Comparison of ENCODE assay signal across 9 cellular contexts in genomic region chr10:122461367-122461728, GRCh38. TPM values are rescaled to one million over a fixed set of nuclear protein-coding genes. Genes with fewer than 3 reads are reported as not detected.
DNase-seq lines count a peak whose midpoint lies in the region; ATAC-seq and TF ChIP-seq lines count a peak whose summit lies in the region.
"Had no signal": no experiment of that assay in that cellular context is flagged by ENCODE, and none has a peak within 500 bp of the region (broad histone marks: within the 10 kb centered on the region; RNA-seq: fewer than 3 reads in every experiment).

TSS of gene HTRA1 (plus strand) at chr10:122461553. CDS start at chr10:122461653, 100 bp downstream.

- TF ChIP-seq CTCF in CD4-positive, alpha-beta T cell (IDR thresholded peaks at IDR 0.05): no peak
- TF ChIP-seq CTCF in chondrocyte (IDR thresholded peaks at IDR 0.05): no peak
- no peak for TF ChIP-seq CTCF in sigmoid colon (IDR thresholded peaks at IDR 0.05)

- no peaks in the 10 kb centered on the region for H3K36me3 Mint-ChIP-seq in CD4-positive, alpha-beta T cell (ENCODE audit: low read depth)
- H3K36me3 Mint-ChIP-seq in chondrocyte (ENCODE audit: low read depth): peaks cover 15% of the 10 kb centered on the region

- no peak for TF ChIP-seq EP300 in sigmoid colon (IDR thresholded peaks at IDR 0.05)

- H3K36me3 ChIP-seq in sigmoid colon: no peaks in the 10 kb centered on the region

- no peaks in the 10 kb centered on the region for H3K9me3 Mint-ChIP-seq in CD4-positive, alpha-beta T cell
- H3K9me3 Mint-ChIP-seq in chondrocyte (ENCODE audit: low read depth): no peaks in the 10 kb centered on the region

- no peak for TF ChIP-seq POLR2A in sigmoid colon (IDR thresholded peaks at IDR 0.05)

- CTCF ChIA-PET in CD4-positive, alpha-beta T cell (lab: Charles Lee): no interaction called here

- no peak for ATAC-seq in CD4-positive, alpha-beta T cell (ENCODE audit: poor library complexity)
- ATAC-seq in HG03432 (IDR thresholded peaks at IDR 0.05; ENCODE audit: unreplicated experiment) (no peak), GM18868 (IDR thresholded peaks at IDR 0.05; ENCODE audit: unreplicated experiment) (no peak)

- no peak within 1 kb of the TSS for H3K27ac ChIP-seq in CD4-positive, alpha-beta T cell (ENCODE audit: low read depth, low read length)
- H3K27ac ChIP-seq in sigmoid colon: peak within 1 kb of the TSS; percentile 84 to 93 (median 88)
- H3K27ac ChIP-seq: HL-60 had no signal

- H3K4me1 ChIP-seq in sigmoid colon: peaks cover 3 to 33% (median 24%) of the 10 kb centered on the region in 4 donors

- POLR2A ChIA-PET in CD4-positive, alpha-beta T cell (lab: Charles Lee): no interaction called here

- DNase-seq in CD4-positive, alpha-beta T cell: no peak
- DNase-seq in M059J (ENCODE audit: low read depth) (peak; percentile 71), chondrocyte (ENCODE audit: low spot score) (no peak), inferior parietal cortex (ENCODE audit: extremely low spot score) (peak; percentile 72), sigmoid colon (peak; percentile 92)
- no peak for DNase-seq in effector CD8-positive, alpha-beta T cell (lab: John Stamatoyannopoulos, UW)

- intact Hi-C loops in CD4-positive, alpha-beta T cell (cut with DNase I, micrococcal nuclease): no loop called here
- intact Hi-C loops in sigmoid colon (cut with DNase I): loop anchor here (5.0 kb wide), 1 partner anchor 106 kb away; no protein-coding TSS in a partner anchor

- peak within 1 kb of the TSS; percentile 65 to 83 (median 71) for H3K4me3 ChIP-seq in sigmoid colon

- H3K4me1 Mint-ChIP-seq in CD4-positive, alpha-beta T cell (ENCODE audit: low read depth): peaks cover 12% of the 10 kb centered on the region
- H3K4me1 Mint-ChIP-seq in chondrocyte (ENCODE audit: low read depth): peaks cover 58% of the 10 kb centered on the region

- peaks cover 67% of the 10 kb centered on the region for H3K27me3 ChIP-seq in CD4-positive, alpha-beta T cell (ENCODE audit: control insufficient read depth, insufficient read depth, low read length)
- H3K27me3 ChIP-seq in sigmoid colon: no peaks in the 10 kb centered on the region

- no peaks in the 10 kb centered on the region for H3K9me3 ChIP-seq in CD4-positive, alpha-beta T cell (ENCODE audit: control insufficient read depth, low read length)
- H3K9me3 ChIP-seq in sigmoid colon: no peaks in the 10 kb centered on the region

- peaks cover 80% of the 10 kb centered on the region for H3K27me3 Mint-ChIP-seq in CD4-positive, alpha-beta T cell
- no peaks in the 10 kb centered on the region for H3K27me3 Mint-ChIP-seq in chondrocyte (ENCODE audit: low read depth)

- H3K4me3 Mint-ChIP-seq in CD4-positive, alpha-beta T cell: peak within 1 kb of the TSS; percentile 85
- H3K4me3 Mint-ChIP-seq in chondrocyte (ENCODE audit: unreplicated experiment): peak within 1 kb of the TSS; percentile 95

- H3K27ac Mint-ChIP-seq in CD4-positive, alpha-beta T cell: no peak within 1 kb of the TSS
- H3K27ac Mint-ChIP-seq in chondrocyte (ENCODE audit: unreplicated experiment): peak within 1 kb of the TSS; percentile 89

- WGBS in sigmoid colon, 2 donors: 1 to 2% methylated on average over 56 of the region's 56 CpGs

RNA-seq across cellular contexts. Expression of gene HTRA1, which starts in this region (rescaled TPM):
- total RNA-seq in CD4-positive, alpha-beta T cell: not detected
- total RNA-seq in M059J (2014; rRNA removed; shearing (Covaris generic)): 85.5 and 89.7 TPM in 2 replicates
- total RNA-seq in chondrocyte: 1,260 to 1,504 TPM (median 1,485 TPM) in 3 replicates
- 100 to 1,000 TPM; 119 to 162 (median 127) TPM for total RNA-seq in sigmoid colon
- 10 to 100 TPM; 22.7 to 43.8 (median 36.0) TPM for polyA plus RNA-seq in sigmoid colon

Comparison
In these comparisons a context has a peak if more than half of its experiments do, and no peak if none do; other contexts are left out.
1. RNA of gene HTRA1 (total RNA-seq): 1,260 to 1,504 TPM in chondrocyte, 119 to 162 TPM in sigmoid colon and 85.5 to 89.7 TPM in M059J; not detected in CD4-positive, alpha-beta T cell; every median in the first group is over 10 times any median in the second.
2. DNase-seq: peak in M059J (single experiment), inferior parietal cortex (single experiment) and sigmoid colon (single experiment); none in CD4-positive, alpha-beta T cell (0 of 10), chondrocyte (single experiment) and effector CD8-positive, alpha-beta T cell (single experiment).